ENCODE assay signal across 1 cellular context in genomic region chr4:26343041-26343403, GRCh38.
TF ChIP-seq lines count a peak whose summit lies in the region.

No MANE protein-coding gene starts in this region.

TF ChIP-seq in endothelial cell of umbilical vein, 7 proteins besides CTCF, POLR2A, EP300 and RAD21:
- no peak for TF ChIP-seq EZH2 (IDR thresholded peaks at IDR 0.05; ENCODE audit: borderline replicate concordance, low read depth, low read length, severe bottlenecking)
